ENCODE assay signal across 25 cellular contexts in the genomic region with DNA sequence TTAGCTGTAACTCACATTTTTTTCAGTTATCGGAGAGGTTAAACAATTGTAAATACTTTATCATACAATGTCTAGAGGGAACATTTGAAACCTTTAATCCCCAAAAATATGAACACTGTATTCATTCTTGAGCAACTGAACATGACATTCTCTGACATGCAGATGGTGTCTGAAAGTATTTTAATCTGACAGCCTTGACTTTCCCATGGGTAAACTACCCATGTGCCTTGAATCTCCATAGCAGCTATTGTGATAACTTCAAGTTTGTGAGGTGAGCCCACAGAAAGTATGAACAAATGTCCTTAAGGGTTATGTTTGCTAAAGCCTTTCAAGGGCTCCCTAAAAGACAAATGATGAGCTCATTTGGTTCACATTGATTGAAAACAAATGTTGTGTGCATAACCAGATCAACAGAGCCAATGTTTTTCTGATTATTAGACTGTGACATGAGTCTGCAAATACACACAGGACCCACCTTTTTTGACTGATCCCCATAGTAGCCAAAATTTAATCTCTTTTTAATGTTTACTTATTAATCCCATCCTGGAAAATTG.
"Had no signal": no experiment of that assay in that cellular context is flagged by ENCODE, and none has a peak within 500 bp of the region (broad histone marks: within the 10 kb centered on the region; RNA-seq: fewer than 3 reads in every experiment).

No MANE protein-coding gene starts in this region.

- ATAC-seq: effector memory CD8-positive, alpha-beta T cell; esophagus mucosa; foreskin keratinocyte; left lung; natural killer cell; right cardiac atrium had no signal

- H3K9me3 ChIP-seq: colonic mucosa, left lung, prostate gland, thyroid gland had no signal

- H3K4me3 ChIP-seq: colonic mucosa, dorsolateral prefrontal cortex, left lung, lung, prostate gland, thyroid gland had no signal

- DNase-seq: activated B cell treated with CpG ODN at 0.5 μM for 24 hours; activated CD4-positive, alpha-beta T cell treated with anti-CD3 and anti-CD28 coated beads for 4 hours; activated CD4-positive, alpha-beta T cell treated with anti-CD3 and anti-CD28 coated beads, Interleukin-2, amount 50 U/mL, for 48 hours; activated naive CD4-positive, alpha-beta T cell treated with anti-CD3 and anti-CD28 coated beads for 36 hours; activated naive CD8-positive, alpha-beta T cell treated with anti-CD3 and anti-CD28 coated beads, Interleukin-2, amount 10 ng/mL, durations not matched to agents 7 days and 5 days; activated T-cell treated with anti-CD3 and anti-CD28 coated beads, Interleukin-2, amount 50 U/mL, for 48 hours; amygdala; colonic mucosa; dorsolateral prefrontal cortex; effector memory CD8-positive, alpha-beta T cell; foreskin keratinocyte; immature natural killer cell; kidney glomerular epithelial cell; left lung; natural killer cell; right cardiac atrium; stimulated activated CD4-positive, alpha-beta T cell treated with anti-CD3 and anti-CD28 coated beads, Interleukin-4, amount 100 ng/mL, for 4 hours; substantia nigra; T1000; thyroid gland had no signal

- FAIRE-seq: bronchial epithelial cell, endothelial cell of umbilical vein had no signal

- H3K4me1 ChIP-seq: colonic mucosa, foreskin keratinocyte, left lung, prostate gland had no signal

- H3K27me3 ChIP-seq: colonic mucosa, dorsolateral prefrontal cortex, foreskin keratinocyte, left lung, thyroid gland had no signal

- H3K36me3 ChIP-seq: colonic mucosa, left lung, prostate gland, thyroid gland had no signal

- H3K27ac ChIP-seq: colonic mucosa, dorsolateral prefrontal cortex, foreskin keratinocyte, left lung, prostate gland, thyroid gland had no signal
